ENCODE assay signal across 2 cellular contexts in the genomic region with DNA sequence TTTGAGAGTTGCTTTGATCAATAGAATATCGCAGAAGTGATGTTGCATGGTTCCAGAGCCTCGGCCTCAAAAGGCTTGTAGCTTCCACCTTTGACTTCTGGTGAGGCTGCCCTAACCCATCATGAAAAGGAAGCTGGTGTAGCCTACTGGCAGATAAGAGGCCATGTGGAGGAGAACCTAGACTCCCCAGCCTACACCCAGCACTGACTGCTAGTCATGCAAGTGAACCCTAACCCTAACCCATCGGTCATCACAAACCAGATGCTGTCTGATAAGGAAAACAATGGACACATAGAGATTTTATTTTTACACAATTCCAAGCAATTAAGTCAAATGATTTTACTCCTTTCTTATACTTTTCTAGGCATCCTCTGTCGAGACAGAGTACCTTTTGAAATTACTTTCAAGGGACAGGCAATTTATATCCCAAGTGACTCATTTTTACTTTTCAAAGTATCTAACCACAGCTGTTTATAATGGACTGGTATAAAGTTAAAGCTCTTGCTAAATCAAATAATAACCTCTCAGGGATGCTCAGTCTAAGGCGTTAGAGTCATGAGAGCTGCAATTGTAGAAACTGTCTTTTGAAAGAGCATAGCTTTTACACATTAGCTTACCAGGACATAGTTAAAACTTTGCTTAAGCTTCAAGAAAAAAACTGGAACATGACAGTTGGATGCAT.
TF ChIP-seq lines count a peak whose summit lies in the region.

No MANE protein-coding gene starts in this region.

TF ChIP-seq in SK-N-SH treated with all-trans-retinoic acid at 6 μM for 48 hours, 23 proteins besides CTCF, POLR2A, EP300 and RAD21 (continued from another document):
- TF ChIP-seq ISL1 (CRISPR knock-in tag; IDR thresholded peaks at IDR 0.05): 0 out of 2 replicates have a peak, but pooled peaks have one; percentile 12
TF ChIP-seq in SK-N-SH treated with all-trans-retinoic acid at 6 μM for 48 hours: peak in this region for 1.

TF ChIP-seq in SK-N-SH, 30 proteins besides CTCF, POLR2A, EP300 and RAD21 (continued from another document):
- TF ChIP-seq, protein P1, sequence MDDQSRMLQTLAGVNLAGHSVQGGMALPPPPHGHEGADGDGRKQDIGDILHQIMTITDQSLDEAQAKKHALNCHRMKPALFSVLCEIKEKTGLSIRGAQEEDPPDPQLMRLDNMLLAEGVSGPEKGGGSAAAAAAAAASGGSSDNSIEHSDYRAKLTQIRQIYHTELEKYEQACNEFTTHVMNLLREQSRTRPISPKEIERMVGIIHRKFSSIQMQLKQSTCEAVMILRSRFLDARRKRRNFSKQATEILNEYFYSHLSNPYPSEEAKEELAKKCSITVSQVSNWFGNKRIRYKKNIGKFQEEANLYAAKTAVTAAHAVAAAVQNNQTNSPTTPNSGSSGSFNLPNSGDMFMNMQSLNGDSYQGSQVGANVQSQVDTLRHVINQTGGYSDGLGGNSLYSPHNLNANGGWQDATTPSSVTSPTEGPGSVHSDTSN (IDR thresholded peaks at IDR 0.05): no peak; the same call in 1 of the 2 replicates
- TF ChIP-seq YY1 (IDR thresholded peaks at IDR 0.05; ENCODE audit: low read depth): no peak
- TF ChIP-seq RFX5 (IDR thresholded peaks at IDR 0.05; ENCODE audit: low read length): no peak
- TF ChIP-seq FOSL2 (IDR thresholded peaks at IDR 0.05; ENCODE audit: borderline replicate concordance, low read depth): no peak; the same call in 1 of the 2 replicates
- TF ChIP-seq SMC3 (IDR thresholded peaks at IDR 0.05; ENCODE audit: low read depth, low read length): no peak
- TF ChIP-seq EZH2phosphoT487 (IDR thresholded peaks at IDR 0.05; ENCODE audit: borderline replicate concordance, low read depth): no peak
- TF ChIP-seq REST (IDR thresholded peaks at IDR 0.05; ENCODE audit: low read depth, low read length): no peak
- TF ChIP-seq, protein P2, sequence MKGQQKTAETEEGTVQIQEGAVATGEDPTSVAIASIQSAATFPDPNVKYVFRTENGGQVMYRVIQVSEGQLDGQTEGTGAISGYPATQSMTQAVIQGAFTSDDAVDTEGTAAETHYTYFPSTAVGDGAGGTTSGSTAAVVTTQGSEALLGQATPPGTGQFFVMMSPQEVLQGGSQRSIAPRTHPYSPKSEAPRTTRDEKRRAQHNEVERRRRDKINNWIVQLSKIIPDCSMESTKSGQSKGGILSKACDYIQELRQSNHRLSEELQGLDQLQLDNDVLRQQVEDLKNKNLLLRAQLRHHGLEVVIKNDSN (IDR thresholded peaks at IDR 0.05; ENCODE audit: borderline replicate concordance, low read depth): no peak
- TF ChIP-seq MEF2A (IDR thresholded peaks at IDR 0.05; ENCODE audit: borderline replicate concordance, low read depth): no peak
- TF ChIP-seq TEAD4 (IDR thresholded peaks at IDR 0.05; ENCODE audit: borderline replicate concordance, insufficient read depth): no peak
- TF ChIP-seq USF2 (IDR thresholded peaks at IDR 0.05; ENCODE audit: borderline replicate concordance, low read depth, low read length): no peak
- TF ChIP-seq SIN3A (IDR thresholded peaks at IDR 0.05; ENCODE audit: borderline replicate concordance, low read depth, low read length): no peak
- no peak for TF ChIP-seq RXRA (IDR thresholded peaks at IDR 0.05; ENCODE audit: borderline replicate concordance, low read depth)
- TF ChIP-seq ELF1 (IDR thresholded peaks at IDR 0.05): no peak
- no peak for TF ChIP-seq TAF1 (IDR thresholded peaks at IDR 0.05; ENCODE audit: borderline replicate concordance, low read depth, low read length)
- TF ChIP-seq JUND (IDR thresholded peaks at IDR 0.05): no peak
- TF ChIP-seq GATA2 (CRISPR knock-in tag; IDR thresholded peaks at IDR 0.05): no peak
